ENCODE assay signal across 1 cellular context in the genomic region with DNA sequence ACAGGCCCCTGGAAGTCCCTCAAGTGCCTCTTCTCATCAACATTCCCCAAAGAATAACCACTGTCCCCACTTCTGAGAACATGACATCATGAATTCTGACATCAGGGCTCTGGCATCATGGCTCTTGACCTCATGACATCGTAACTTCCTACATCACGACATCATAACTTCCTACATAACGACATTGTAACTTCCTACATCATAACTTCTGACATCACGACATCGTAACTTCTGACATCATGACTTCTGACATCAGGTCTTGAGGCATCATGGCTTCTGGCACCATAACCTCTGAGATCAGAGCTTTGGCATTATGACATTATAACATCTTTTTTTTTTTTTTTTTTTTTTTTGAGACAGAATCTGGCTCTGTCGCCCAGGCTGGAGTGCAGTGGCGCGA.
A peak's percentile ranks its signal among the peaks of the same experiment; 100 is the strongest.
TF ChIP-seq lines count a peak whose summit lies in the region.

No MANE protein-coding gene starts in this region.

TF ChIP-seq in K562, 482 proteins besides CTCF, POLR2A, EP300 and RAD21 (continued from another document):
- TF ChIP-seq, protein P1, sequence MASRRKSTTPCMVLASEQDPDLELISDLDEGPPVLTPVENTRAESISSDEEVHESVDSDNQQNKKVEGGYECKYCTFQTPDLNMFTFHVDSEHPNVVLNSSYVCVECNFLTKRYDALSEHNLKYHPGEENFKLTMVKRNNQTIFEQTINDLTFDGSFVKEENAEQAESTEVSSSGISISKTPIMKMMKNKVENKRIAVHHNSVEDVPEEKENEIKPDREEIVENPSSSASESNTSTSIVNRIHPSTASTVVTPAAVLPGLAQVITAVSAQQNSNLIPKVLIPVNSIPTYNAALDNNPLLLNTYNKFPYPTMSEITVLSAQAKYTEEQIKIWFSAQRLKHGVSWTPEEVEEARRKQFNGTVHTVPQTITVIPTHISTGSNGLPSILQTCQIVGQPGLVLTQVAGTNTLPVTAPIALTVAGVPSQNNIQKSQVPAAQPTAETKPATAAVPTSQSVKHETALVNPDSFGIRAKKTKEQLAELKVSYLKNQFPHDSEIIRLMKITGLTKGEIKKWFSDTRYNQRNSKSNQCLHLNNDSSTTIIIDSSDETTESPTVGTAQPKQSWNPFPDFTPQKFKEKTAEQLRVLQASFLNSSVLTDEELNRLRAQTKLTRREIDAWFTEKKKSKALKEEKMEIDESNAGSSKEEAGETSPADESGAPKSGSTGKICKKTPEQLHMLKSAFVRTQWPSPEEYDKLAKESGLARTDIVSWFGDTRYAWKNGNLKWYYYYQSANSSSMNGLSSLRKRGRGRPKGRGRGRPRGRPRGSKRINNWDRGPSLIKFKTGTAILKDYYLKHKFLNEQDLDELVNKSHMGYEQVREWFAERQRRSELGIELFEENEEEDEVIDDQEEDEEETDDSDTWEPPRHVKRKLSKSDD (conservative IDR thresholded peaks at IDR 0.05; ENCODE audit: low read length) = peak; percentile 92
- TF ChIP-seq GABPB1 (CRISPR knock-in tag; IDR thresholded peaks at IDR 0.05) (peak; percentile 32; the same call in 1 of the 2 replicates), NCOA1 (IDR thresholded peaks at IDR 0.05; ENCODE audit: low read depth) (peak; percentile 88), KHSRP (IDR thresholded peaks at IDR 0.05) (peak; percentile 47; the same call in 1 of the 2 replicates)
